ENCODE assay signal across 1 cellular context in genomic region chr15:64093627-64094417, GRCh38.
TF ChIP-seq lines count a peak whose summit lies in the region.

Gene CIAO2A, minus strand, starts transcription at chr15:64093838. Its CDS starts 70 bp downstream, at chr15:64093768.

TF ChIP-seq in K562, 482 proteins besides CTCF, POLR2A, EP300 and RAD21 (continued from another document and continues in another):
- TF ChIP-seq MITF (IDR thresholded peaks at IDR 0.05): no peak
- TF ChIP-seq ZC3H11A (IDR thresholded peaks at IDR 0.05; ENCODE audit: low read depth, low read length): no peak
- no peak; the same call in none of the 2 replicates for TF ChIP-seq HDGF (IDR thresholded peaks at IDR 0.05)
- no peak for TF ChIP-seq RAD51 (IDR thresholded peaks at IDR 0.05; ENCODE audit: borderline replicate concordance, low read depth)
- TF ChIP-seq RBM17 (IDR thresholded peaks at IDR 0.05; ENCODE audit: borderline replicate concordance, low read depth, low read length): no peak
- no peak for TF ChIP-seq ZNF277 (CRISPR knock-in tag; IDR thresholded peaks at IDR 0.05; ENCODE audit: borderline replicate concordance)
- TF ChIP-seq, protein P1, sequence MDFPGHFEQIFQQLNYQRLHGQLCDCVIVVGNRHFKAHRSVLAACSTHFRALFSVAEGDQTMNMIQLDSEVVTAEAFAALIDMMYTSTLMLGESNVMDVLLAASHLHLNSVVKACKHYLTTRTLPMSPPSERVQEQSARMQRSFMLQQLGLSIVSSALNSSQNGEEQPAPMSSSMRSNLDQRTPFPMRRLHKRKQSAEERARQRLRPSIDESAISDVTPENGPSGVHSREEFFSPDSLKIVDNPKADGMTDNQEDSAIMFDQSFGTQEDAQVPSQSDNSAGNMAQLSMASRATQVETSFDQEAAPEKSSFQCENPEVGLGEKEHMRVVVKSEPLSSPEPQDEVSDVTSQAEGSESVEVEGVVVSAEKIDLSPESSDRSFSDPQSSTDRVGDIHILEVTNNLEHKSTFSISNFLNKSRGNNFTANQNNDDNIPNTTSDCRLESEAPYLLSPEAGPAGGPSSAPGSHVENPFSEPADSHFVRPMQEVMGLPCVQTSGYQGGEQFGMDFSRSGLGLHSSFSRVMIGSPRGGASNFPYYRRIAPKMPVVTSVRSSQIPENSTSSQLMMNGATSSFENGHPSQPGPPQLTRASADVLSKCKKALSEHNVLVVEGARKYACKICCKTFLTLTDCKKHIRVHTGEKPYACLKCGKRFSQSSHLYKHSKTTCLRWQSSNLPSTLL (IDR thresholded peaks at IDR 0.05): no peak
- peak; percentile 91 for TF ChIP-seq POLR2G (IDR thresholded peaks at IDR 0.05; ENCODE audit: low read depth, low read length)
- TF ChIP-seq ZNF224 (CRISPR knock-in tag; IDR thresholded peaks at IDR 0.05): no peak
- TF ChIP-seq XRCC3 (IDR thresholded peaks at IDR 0.05): no peak
- TF ChIP-seq RBM39 (optimal IDR thresholded peaks at IDR 0.05; ENCODE audit: low read depth, low read length): no peak
- TF ChIP-seq NFIC (IDR thresholded peaks at IDR 0.05): peak; percentile 68
- TF ChIP-seq FOXJ2 (tag; IDR thresholded peaks at IDR 0.05): peak; percentile 82; the same call in 1 of the 2 replicates
- no peak for TF ChIP-seq GABPB2 (CRISPR knock-in tag; conservative IDR thresholded peaks at IDR 0.05)
- TF ChIP-seq ZNF583 (CRISPR knock-in tag; IDR thresholded peaks at IDR 0.05): no peak
- TF ChIP-seq CCNT2 (IDR thresholded peaks at IDR 0.05; ENCODE audit: borderline replicate concordance, extremely low read depth, insufficient read length, low read depth, low read length): no peak
- TF ChIP-seq, protein P2, sequence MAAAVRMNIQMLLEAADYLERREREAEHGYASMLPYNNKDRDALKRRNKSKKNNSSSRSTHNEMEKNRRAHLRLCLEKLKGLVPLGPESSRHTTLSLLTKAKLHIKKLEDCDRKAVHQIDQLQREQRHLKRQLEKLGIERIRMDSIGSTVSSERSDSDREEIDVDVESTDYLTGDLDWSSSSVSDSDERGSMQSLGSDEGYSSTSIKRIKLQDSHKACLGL (CRISPR knock-in tag; IDR thresholded peaks at IDR 0.05; ENCODE audit: borderline replicate concordance, poor library complexity, severe bottlenecking): no peak
- TF ChIP-seq MIER1 (IDR thresholded peaks at IDR 0.05; ENCODE audit: low read depth): no peak
- TF ChIP-seq, protein P3, sequence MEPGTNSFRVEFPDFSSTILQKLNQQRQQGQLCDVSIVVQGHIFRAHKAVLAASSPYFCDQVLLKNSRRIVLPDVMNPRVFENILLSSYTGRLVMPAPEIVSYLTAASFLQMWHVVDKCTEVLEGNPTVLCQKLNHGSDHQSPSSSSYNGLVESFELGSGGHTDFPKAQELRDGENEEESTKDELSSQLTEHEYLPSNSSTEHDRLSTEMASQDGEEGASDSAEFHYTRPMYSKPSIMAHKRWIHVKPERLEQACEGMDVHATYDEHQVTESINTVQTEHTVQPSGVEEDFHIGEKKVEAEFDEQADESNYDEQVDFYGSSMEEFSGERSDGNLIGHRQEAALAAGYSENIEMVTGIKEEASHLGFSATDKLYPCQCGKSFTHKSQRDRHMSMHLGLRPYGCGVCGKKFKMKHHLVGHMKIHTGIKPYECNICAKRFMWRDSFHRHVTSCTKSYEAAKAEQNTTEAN (CRISPR knock-in tag; IDR thresholded peaks at IDR 0.05): no peak
- TF ChIP-seq BRCA1 (IDR thresholded peaks at IDR 0.05): no peak
- no peak for TF ChIP-seq BRCA1 (CRISPR knock-in tag; IDR thresholded peaks at IDR 0.05)
- no peak for TF ChIP-seq HMGN3 (IDR thresholded peaks at IDR 0.05; ENCODE audit: borderline replicate concordance, extremely low read depth, insufficient read length, low read depth, low read length)
- TF ChIP-seq CEBPB (tag; IDR thresholded peaks at IDR 0.05): 0 out of 2 replicates have a peak, but pooled peaks have one; percentile 20
- TF ChIP-seq ZNF217 (CRISPR knock-in tag; IDR thresholded peaks at IDR 0.05): no peak
- no peak for TF ChIP-seq ZNF785 (CRISPR knock-in tag; IDR thresholded peaks at IDR 0.05)
- TF ChIP-seq, protein P4, sequence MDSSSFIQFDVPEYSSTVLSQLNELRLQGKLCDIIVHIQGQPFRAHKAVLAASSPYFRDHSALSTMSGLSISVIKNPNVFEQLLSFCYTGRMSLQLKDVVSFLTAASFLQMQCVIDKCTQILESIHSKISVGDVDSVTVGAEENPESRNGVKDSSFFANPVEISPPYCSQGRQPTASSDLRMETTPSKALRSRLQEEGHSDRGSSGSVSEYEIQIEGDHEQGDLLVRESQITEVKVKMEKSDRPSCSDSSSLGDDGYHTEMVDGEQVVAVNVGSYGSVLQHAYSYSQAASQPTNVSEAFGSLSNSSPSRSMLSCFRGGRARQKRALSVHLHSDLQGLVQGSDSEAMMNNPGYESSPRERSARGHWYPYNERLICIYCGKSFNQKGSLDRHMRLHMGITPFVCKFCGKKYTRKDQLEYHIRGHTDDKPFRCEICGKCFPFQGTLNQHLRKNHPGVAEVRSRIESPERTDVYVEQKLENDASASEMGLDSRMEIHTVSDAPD (CRISPR knock-in tag; IDR thresholded peaks at IDR 0.05): no peak
- TF ChIP-seq SMAD3 (CRISPR knock-in tag; conservative IDR thresholded peaks at IDR 0.05): no peak
- peak; percentile 92 for TF ChIP-seq ELF1 (tag; IDR thresholded peaks at IDR 0.05)
- TF ChIP-seq, protein P5, sequence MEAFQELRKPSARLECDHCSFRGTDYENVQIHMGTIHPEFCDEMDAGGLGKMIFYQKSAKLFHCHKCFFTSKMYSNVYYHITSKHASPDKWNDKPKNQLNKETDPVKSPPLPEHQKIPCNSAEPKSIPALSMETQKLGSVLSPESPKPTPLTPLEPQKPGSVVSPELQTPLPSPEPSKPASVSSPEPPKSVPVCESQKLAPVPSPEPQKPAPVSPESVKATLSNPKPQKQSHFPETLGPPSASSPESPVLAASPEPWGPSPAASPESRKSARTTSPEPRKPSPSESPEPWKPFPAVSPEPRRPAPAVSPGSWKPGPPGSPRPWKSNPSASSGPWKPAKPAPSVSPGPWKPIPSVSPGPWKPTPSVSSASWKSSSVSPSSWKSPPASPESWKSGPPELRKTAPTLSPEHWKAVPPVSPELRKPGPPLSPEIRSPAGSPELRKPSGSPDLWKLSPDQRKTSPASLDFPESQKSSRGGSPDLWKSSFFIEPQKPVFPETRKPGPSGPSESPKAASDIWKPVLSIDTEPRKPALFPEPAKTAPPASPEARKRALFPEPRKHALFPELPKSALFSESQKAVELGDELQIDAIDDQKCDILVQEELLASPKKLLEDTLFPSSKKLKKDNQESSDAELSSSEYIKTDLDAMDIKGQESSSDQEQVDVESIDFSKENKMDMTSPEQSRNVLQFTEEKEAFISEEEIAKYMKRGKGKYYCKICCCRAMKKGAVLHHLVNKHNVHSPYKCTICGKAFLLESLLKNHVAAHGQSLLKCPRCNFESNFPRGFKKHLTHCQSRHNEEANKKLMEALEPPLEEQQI (IDR thresholded peaks at IDR 0.05): no peak
- TF ChIP-seq NCOA1 (IDR thresholded peaks at IDR 0.05; ENCODE audit: low read depth): no peak; the same call in 1 of the 2 replicates
- no peak for TF ChIP-seq SMARCA5 (IDR thresholded peaks at IDR 0.05)
- peak; percentile 45; the same call in 1 of the 2 replicates for TF ChIP-seq ZNF644 (tag; IDR thresholded peaks at IDR 0.05; ENCODE audit: low read depth)
- TF ChIP-seq TAF1 (IDR thresholded peaks at IDR 0.05; ENCODE audit: control insufficient read depth, extremely low read depth, insufficient read depth, low read length, severe bottlenecking): peak; percentile 90
- TF ChIP-seq, protein P6, sequence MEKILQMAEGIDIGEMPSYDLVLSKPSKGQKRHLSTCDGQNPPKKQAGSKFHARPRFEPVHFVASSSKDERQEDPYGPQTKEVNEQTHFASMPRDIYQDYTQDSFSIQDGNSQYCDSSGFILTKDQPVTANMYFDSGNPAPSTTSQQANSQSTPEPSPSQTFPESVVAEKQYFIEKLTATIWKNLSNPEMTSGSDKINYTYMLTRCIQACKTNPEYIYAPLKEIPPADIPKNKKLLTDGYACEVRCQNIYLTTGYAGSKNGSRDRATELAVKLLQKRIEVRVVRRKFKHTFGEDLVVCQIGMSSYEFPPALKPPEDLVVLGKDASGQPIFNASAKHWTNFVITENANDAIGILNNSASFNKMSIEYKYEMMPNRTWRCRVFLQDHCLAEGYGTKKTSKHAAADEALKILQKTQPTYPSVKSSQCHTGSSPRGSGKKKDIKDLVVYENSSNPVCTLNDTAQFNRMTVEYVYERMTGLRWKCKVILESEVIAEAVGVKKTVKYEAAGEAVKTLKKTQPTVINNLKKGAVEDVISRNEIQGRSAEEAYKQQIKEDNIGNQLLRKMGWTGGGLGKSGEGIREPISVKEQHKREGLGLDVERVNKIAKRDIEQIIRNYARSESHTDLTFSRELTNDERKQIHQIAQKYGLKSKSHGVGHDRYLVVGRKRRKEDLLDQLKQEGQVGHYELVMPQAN (IDR thresholded peaks at IDR 0.05; ENCODE audit: borderline replicate concordance): no peak; the same call in 1 of the 2 replicates
- TF ChIP-seq ZNF431 (CRISPR knock-in tag; IDR thresholded peaks at IDR 0.05): no peak
- TF ChIP-seq ETV6 (IDR thresholded peaks at IDR 0.05; ENCODE audit: borderline replicate concordance in 1 of 2, low read depth in 2 of 2, low read length in 1 of 2): peak in 1 of 2 experiments; percentile 33; a peak in 1 of 4 replicates
- TF ChIP-seq ETV6 (CRISPR knock-in tag; IDR thresholded peaks at IDR 0.05; ENCODE audit: borderline replicate concordance): no peak
- TF ChIP-seq ZNF232 (CRISPR knock-in tag; IDR thresholded peaks at IDR 0.05): no peak
- TF ChIP-seq TRIM28 (IDR thresholded peaks at IDR 0.05): no peak
- TF ChIP-seq, protein P7, sequence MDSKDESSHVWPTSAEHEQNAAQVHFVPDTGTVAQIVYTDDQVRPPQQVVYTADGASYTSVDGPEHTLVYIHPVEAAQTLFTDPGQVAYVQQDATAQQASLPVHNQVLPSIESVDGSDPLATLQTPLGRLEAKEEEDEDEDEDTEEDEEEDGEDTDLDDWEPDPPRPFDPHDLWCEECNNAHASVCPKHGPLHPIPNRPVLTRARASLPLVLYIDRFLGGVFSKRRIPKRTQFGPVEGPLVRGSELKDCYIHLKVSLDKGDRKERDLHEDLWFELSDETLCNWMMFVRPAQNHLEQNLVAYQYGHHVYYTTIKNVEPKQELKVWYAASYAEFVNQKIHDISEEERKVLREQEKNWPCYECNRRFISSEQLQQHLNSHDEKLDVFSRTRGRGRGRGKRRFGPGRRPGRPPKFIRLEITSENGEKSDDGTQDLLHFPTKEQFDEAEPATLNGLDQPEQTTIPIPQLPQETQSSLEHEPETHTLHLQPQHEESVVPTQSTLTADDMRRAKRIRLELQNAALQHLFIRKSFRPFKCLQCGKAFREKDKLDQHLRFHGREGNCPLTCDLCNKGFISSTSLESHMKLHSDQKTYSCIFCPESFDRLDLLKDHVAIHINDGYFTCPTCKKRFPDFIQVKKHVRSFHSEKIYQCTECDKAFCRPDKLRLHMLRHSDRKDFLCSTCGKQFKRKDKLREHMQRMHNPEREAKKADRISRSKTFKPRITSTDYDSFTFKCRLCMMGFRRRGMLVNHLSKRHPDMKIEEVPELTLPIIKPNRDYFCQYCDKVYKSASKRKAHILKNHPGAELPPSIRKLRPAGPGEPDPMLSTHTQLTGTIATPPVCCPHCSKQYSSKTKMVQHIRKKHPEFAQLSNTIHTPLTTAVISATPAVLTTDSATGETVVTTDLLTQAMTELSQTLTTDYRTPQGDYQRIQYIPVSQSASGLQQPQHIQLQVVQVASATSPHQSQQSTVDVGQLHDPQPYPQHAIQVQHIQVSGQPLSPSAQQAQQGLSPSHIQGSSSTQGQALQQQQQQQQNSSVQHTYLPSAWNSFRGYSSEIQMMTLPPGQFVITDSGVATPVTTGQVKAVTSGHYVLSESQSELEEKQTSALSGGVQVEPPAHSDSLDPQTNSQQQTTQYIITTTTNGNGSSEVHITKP (IDR thresholded peaks at IDR 0.05; ENCODE audit: partially characterized antibody): no peak
- 0 out of 4 replicates have a peak, but pooled peaks of 1 of the 2 experiments have one; percentile 44 for TF ChIP-seq ZMIZ1 (IDR thresholded peaks at IDR 0.05; ENCODE audit: low read depth in 2 of 2, low read length in 2 of 2)
- TF ChIP-seq NCOR1 (IDR thresholded peaks at IDR 0.05): no peak
- no peak for TF ChIP-seq KAT8 (IDR thresholded peaks at IDR 0.05; ENCODE audit: low read depth)
